Comparison of ENCODE assay signal across 8 cellular contexts in the genomic region with DNA sequence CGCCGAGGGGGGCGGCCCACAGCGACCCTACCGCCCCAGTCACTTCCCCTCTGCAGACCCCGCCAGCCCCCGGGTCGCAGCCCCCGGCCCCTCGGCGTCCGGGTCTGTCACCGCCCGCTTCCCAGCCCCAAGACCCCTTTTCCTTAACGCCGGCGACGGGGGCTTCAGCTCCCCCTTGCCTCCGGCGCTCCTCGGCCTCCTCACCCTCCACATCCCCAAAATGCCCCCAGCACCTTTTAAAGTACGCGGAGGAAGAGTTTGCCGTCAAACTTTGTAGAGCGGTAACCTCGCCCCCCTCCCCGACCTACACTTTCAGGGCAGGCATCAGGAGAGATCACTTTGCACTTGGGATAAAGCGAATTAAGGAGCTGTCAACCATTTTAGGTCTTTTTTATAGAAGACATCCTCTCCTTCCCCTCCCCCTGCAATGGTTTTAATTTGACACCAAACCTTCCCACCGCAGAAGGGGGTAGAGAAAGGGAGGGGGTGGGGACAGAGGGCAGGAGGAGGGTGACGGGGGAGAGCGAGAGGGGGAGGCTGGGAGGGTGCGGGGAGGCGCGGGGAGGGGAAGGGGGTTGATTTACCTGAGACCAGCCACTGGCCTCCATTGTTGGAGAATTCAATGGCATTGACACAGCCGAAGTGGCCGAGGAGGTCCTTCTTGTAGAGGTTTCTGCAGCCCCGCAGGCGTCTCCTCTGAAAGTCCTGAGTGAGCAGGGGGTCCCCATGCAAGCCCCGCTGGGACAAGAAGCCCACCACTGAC. TPM values are rescaled to one million over a fixed set of nuclear protein-coding genes. Genes with fewer than 3 reads are reported as not detected.
DNase-seq lines count a peak whose midpoint lies in the region; ATAC-seq and TF ChIP-seq lines count a peak whose summit lies in the region.

No MANE protein-coding gene starts in this region.

- TF ChIP-seq CTCF in HFF-Myc (IDR thresholded peaks at IDR 0.05; ENCODE audit: low read depth, low read length, missing control alignments) (no peak), foreskin keratinocyte (conservative IDR thresholded peaks at IDR 0.05) (no peak), osteoblast (IDR thresholded peaks at IDR 0.05; ENCODE audit: extremely low read depth, low read depth, low read length) (no peak)

- H3K27ac ChIP-seq in foreskin keratinocyte (peak overlapping the region; percentile 72), osteoblast (ENCODE audit: low read depth, low read length) (peak overlapping the region; percentile 69)

- H3K4me1 ChIP-seq in foreskin keratinocyte, result peaks cover 18% of the 10 kb centered on the region
- H3K4me1 ChIP-seq in osteoblast (ENCODE audit: insufficient read depth, low read length), result peaks cover 35% of the 10 kb centered on the region

- DNase-seq in Daoy (ENCODE audit: low read depth) (peak; percentile 54), HFF-Myc (ENCODE audit: extremely low read depth, low read depth) (no peak), NOMO-1 treated with DMSO at 0.1 percent for 48 hours (lab: John Stamatoyannopoulos, UW; ENCODE audit: unreplicated experiment) (peak; percentile 7), activated gamma-delta T cell (lab: John Stamatoyannopoulos, UW) (peak; percentile 31), foreskin keratinocyte (no peak), osteoblast (ENCODE audit: insufficient read length, low spot score, missing footprints) (peak; percentile 83)

- peaks cover 52% of the 10 kb centered on the region for H3K79me2 ChIP-seq in osteoblast (ENCODE audit: insufficient read depth, low read length)

- H3K27me3 ChIP-seq in foreskin keratinocyte (peaks cover 4% of the 10 kb centered on the region), osteoblast (ENCODE audit: insufficient read depth, low read length) (peaks cover 7% of the 10 kb centered on the region)

- H3K4me2 ChIP-seq in osteoblast (ENCODE audit: insufficient read depth, low read length), result peak overlapping the region; percentile 88

- H4K20me1 ChIP-seq in osteoblast (ENCODE audit: insufficient read depth, low read length), result peaks cover 23% of the 10 kb centered on the region

- H2AFZ ChIP-seq in osteoblast (ENCODE audit: low read length), result peak overlapping the region; percentile 86

- ATAC-seq in foreskin keratinocyte, result peak; percentile 4
- ATAC-seq in HG03571 (IDR thresholded peaks at IDR 0.05; ENCODE audit: unreplicated experiment), result no peak
- no peak for ATAC-seq in HG03457 (IDR thresholded peaks at IDR 0.05; ENCODE audit: unreplicated experiment)

- peak overlapping the region; percentile 81 for H3K4me3 ChIP-seq in HFF-Myc (replicated peaks; ENCODE audit: low read depth, low read length)
- peak overlapping the region; percentile 91 for H3K4me3 ChIP-seq in osteoblast (ENCODE audit: insufficient read depth, low read length)

- peaks cover 5% of the 10 kb centered on the region for H3K36me3 ChIP-seq in osteoblast (ENCODE audit: insufficient read depth, low read length)

- no peaks in the 10 kb centered on the region for H3K9me3 ChIP-seq in osteoblast (ENCODE audit: low read depth, low read length)

RNA-seq across cellular contexts. Expression of a gene that starts 0.6 kb away (rescaled TPM):
- total RNA-seq in Daoy (2014; rRNA removed; shearing (Covaris generic)), result 7.8 and 9.7 TPM in 2 replicates
- total RNA-seq in foreskin keratinocyte (21.3 and 23.5 TPM in 2 replicates), osteoblast (38.7 and 41.3 TPM in 2 replicates)
- polyA plus RNA-seq in foreskin keratinocyte, result 9.5 and 9.8 TPM in 2 replicates

RNA-seq across cellular contexts. Expression of a gene that starts 38.9 kb away (rescaled TPM):
- 19.3 and 26.8 TPM in 2 replicates for total RNA-seq in Daoy (2014; rRNA removed; shearing (Covaris generic))
- total RNA-seq in foreskin keratinocyte (15.7 and 18.0 TPM in 2 replicates), osteoblast (18.9 and 19.9 TPM in 2 replicates)
- polyA plus RNA-seq in foreskin keratinocyte, result 8.9 and 9.4 TPM in 2 replicates

Comparison
In these comparisons a context has a peak if more than half of its experiments do, and no peak if none do; other contexts are left out.
1. DNase-seq: peak in Daoy (single experiment), NOMO-1 treated with DMSO at 0.1 percent for 48 hours (single experiment), activated gamma-delta T cell (single experiment) and osteoblast (single experiment); none in HFF-Myc (single experiment) and foreskin keratinocyte (0 of 2).